In genomic region chr18:4453712-4454547, GRCh38 we compare ENCODE assay signal across 11 cellular contexts. TPM values are rescaled to one million over a fixed set of nuclear protein-coding genes. Genes with fewer than 3 reads are reported as not detected.
DNase-seq lines count a peak whose midpoint lies in the region; ATAC-seq, FAIRE-seq and TF ChIP-seq lines count a peak whose summit lies in the region.
"Had no signal": no experiment of that assay in that cellular context is flagged by ENCODE, and none has a peak within 500 bp of the region (broad histone marks: within the 10 kb centered on the region; RNA-seq: fewer than 3 reads in every experiment).

No MANE protein-coding gene starts in this region.

- TF ChIP-seq CTCF in GM12878 (IDR thresholded peaks at IDR 0.05 in 2 of 3, conservative IDR thresholded peaks at IDR 0.05 in 1 of 3; ENCODE audit: control insufficient read depth in 2 of 3, extremely low read depth in 1 of 3, insufficient read depth in 1 of 3, low read depth in 3 of 3, low read length in 3 of 3) (no peak), lung (IDR thresholded peaks at IDR 0.05; ENCODE audit: control extremely low read depth, extremely low read depth) (no peak), tibial nerve (IDR thresholded peaks at IDR 0.05) (no peak)

- TF ChIP-seq EP300 in GM12878 (IDR thresholded peaks at IDR 0.05; ENCODE audit: borderline replicate concordance in 1 of 2, control insufficient read depth in 1 of 2, low read depth in 2 of 2, low read length in 2 of 2) (no peak), tibial nerve (IDR thresholded peaks at IDR 0.05) (no peak)

- TF ChIP-seq RAD21 in GM12878 (IDR thresholded peaks at IDR 0.05; ENCODE audit: insufficient read depth, low read depth, low read length): no peak

- no peak overlapping the region for H3K4me2 ChIP-seq in GM12878 (ENCODE audit: control insufficient read depth, insufficient read depth)

- H3K36me3 ChIP-seq in GM12878 (ENCODE audit: control insufficient read depth in 2 of 2, insufficient read depth in 2 of 2, low read length in 1 of 2): no peaks in the 10 kb centered on the region
- no peaks in the 10 kb centered on the region for H3K36me3 ChIP-seq in lung (ENCODE audit: control insufficient read depth in 2 of 2, insufficient read depth in 2 of 2, low read length in 2 of 2)
- no peaks in the 10 kb centered on the region for H3K36me3 ChIP-seq in tibial nerve

- H3K27ac ChIP-seq in GM12878 (ENCODE audit: control insufficient read depth, insufficient read depth) (no peak overlapping the region), lung (ENCODE audit: low read depth in 1 of 2, low read length in 1 of 2) (no peak overlapping the region), tibial nerve (no peak overlapping the region)

- POLR2A ChIA-PET in activated CD4-positive, alpha-beta memory T cell treated with anti-CD3 and anti-CD28 coated beads, Interleukin-2, amount 10 ng/mL, durations not matched to agents 7 days and 5 days (lab: Charles Lee): no interaction called here
- POLR2A ChIA-PET in activated CD4-positive, alpha-beta memory T cell treated with anti-CD3 and anti-CD28 coated beads for 36 hours (lab: Charles Lee): no interaction called here
- POLR2A ChIA-PET in GM12878 (lab: Charles Lee): interaction anchor here (1.3 kb wide), 1 partner anchor 202 kb away, joined by 5 read pairs; no protein-coding TSS in a partner anchor

- BruUV-seq in GM12878 (replicated peaks; lab: Mats Ljungman, UMichigan): TSS peak; percentile 93

- SMC1A ChIA-PET in GM12878 (lab: Charles Lee; ENCODE audit: uncharacterized antibody, unreplicated experiment): interaction anchor here (0.6 to 5.6 kb wide), 9 partner anchors 11 to 990 kb away, joined by 3 to 33 read pairs (median 4); no protein-coding TSS in a partner anchor

- no peaks in the 10 kb centered on the region for H3K79me2 ChIP-seq in GM12878 (ENCODE audit: control insufficient read depth, insufficient read depth, low read length)

- no peak for FAIRE-seq in GM12878 (lab: Jason Lieb, UNC)

- TF ChIP-seq POLR2A in GM12878 (IDR thresholded peaks at IDR 0.05; ENCODE audit: low read depth, low read length) (no peak), tibial nerve (IDR thresholded peaks at IDR 0.05) (no peak)

- ATAC-seq in GM12878 (peak; percentile 4), lung (ENCODE audit: insufficient read depth, low FRiP score) (no peak), HG03095 (IDR thresholded peaks at IDR 0.05; ENCODE audit: unreplicated experiment) (no peak), GM18867 (IDR thresholded peaks at IDR 0.05; ENCODE audit: unreplicated experiment) (no peak)

- no peak overlapping the region for H3K4me3 ChIP-seq in GM12878
- H3K4me3 ChIP-seq in lung: peak overlapping the region; percentile 44
- peak overlapping the region in 3 of 4 donors; percentile 16 to 54 (median 28) for H3K4me3 ChIP-seq in tibial nerve

- H3K4me1 Mint-ChIP-seq in activated CD4-positive, alpha-beta memory T cell treated with anti-CD3 and anti-CD28 coated beads, Interleukin-2, amount 10 ng/mL, durations not matched to agents 7 days and 5 days: peaks cover 4% of the 10 kb centered on the region
- H3K4me1 Mint-ChIP-seq in activated CD4-positive, alpha-beta memory T cell treated with anti-CD3 and anti-CD28 coated beads for 36 hours (ENCODE audit: low read depth): peaks cover 2% of the 10 kb centered on the region

- H3K4me3 Mint-ChIP-seq in activated CD4-positive, alpha-beta memory T cell treated with anti-CD3 and anti-CD28 coated beads, Interleukin-2, amount 10 ng/mL, durations not matched to agents 7 days and 5 days: peak overlapping the region; percentile 51
- H3K4me3 Mint-ChIP-seq in activated CD4-positive, alpha-beta memory T cell treated with anti-CD3 and anti-CD28 coated beads for 36 hours: no peak overlapping the region

- RAD21 ChIA-PET in GM12878 (lab: Charles Lee; ENCODE audit: unreplicated experiment): interaction anchor here (0.8 to 6.2 kb wide), 9 partner anchors 18 to 683 kb away, joined by 3 to 39 read pairs (median 4); no protein-coding TSS in a partner anchor

- no peaks in the 10 kb centered on the region; a peak in 1 of 4 replicates for H3K27me3 ChIP-seq in GM12878 (replicated peaks in 1 of 2; ENCODE audit: control insufficient read depth in 2 of 2, insufficient read depth in 2 of 2, low read length in 1 of 2)
- H3K27me3 ChIP-seq in lung (ENCODE audit: control insufficient read depth, insufficient read depth): peaks cover 12% of the 10 kb centered on the region
- H3K27me3 ChIP-seq in tibial nerve: peaks cover 0 to 50% of the 10 kb centered on the region in 2 donors

- peaks cover 3% of the 10 kb centered on the region for H3K9me3 Mint-ChIP-seq in activated CD4-positive, alpha-beta memory T cell treated with anti-CD3 and anti-CD28 coated beads, Interleukin-2, amount 10 ng/mL, durations not matched to agents 7 days and 5 days
- peaks cover 8% of the 10 kb centered on the region for H3K9me3 Mint-ChIP-seq in activated CD4-positive, alpha-beta memory T cell treated with anti-CD3 and anti-CD28 coated beads for 36 hours

- peaks cover 21% of the 10 kb centered on the region for H3K27me3 Mint-ChIP-seq in activated CD4-positive, alpha-beta memory T cell treated with anti-CD3 and anti-CD28 coated beads, Interleukin-2, amount 10 ng/mL, durations not matched to agents 7 days and 5 days
- peaks cover 20% of the 10 kb centered on the region for H3K27me3 Mint-ChIP-seq in activated CD4-positive, alpha-beta memory T cell treated with anti-CD3 and anti-CD28 coated beads for 36 hours

- H3K9me3 ChIP-seq in GM12878 (replicated peaks; ENCODE audit: control insufficient read depth, insufficient read depth, low read length) (no peaks in the 10 kb centered on the region; the same call in 2 of the 3 replicates), lung (ENCODE audit: control insufficient read depth in 2 of 2, insufficient read depth in 1 of 2, low read length in 1 of 2) (no peaks in the 10 kb centered on the region), tibial nerve (no peaks in the 10 kb centered on the region)

- no peaks in the 10 kb centered on the region for H4K20me1 ChIP-seq in GM12878 (ENCODE audit: control insufficient read depth, insufficient read depth)

- DNase-seq in activated CD4-positive, alpha-beta memory T cell treated with anti-CD3 and anti-CD28 coated beads, Interleukin-2, amount 10 ng/mL, durations not matched to agents 7 days and 5 days: no peak
- DNase-seq in activated CD4-positive, alpha-beta memory T cell treated with anti-CD3 and anti-CD28 coated beads for 36 hours: no peak
- no peak for DNase-seq in GM12878 (ENCODE audit: low read depth, low spot score)
- no peak for DNase-seq in lung (ENCODE audit: low spot score)
- DNase-seq in tibial nerve (ENCODE audit: low spot score in 2 of 2): no peak
- no peak for DNase-seq in NCI-H2029 treated with DMSO at 0.1 percent for 48 hours (lab: John Stamatoyannopoulos, UW)
- DNase-seq: NCI-H1092, T-helper 1 cell had no signal

- intact Hi-C loops in activated CD4-positive, alpha-beta memory T cell treated with anti-CD3 and anti-CD28 coated beads for 36 hours (cut with micrococcal nuclease): no loop called here
- intact Hi-C loops in GM12878 (cut with micrococcal nuclease; ENCODE audit: unreplicated experiment): loop anchor here (5.0 to 10.0 kb wide), 5 partner anchors 62 to 571 kb away; no protein-coding TSS in a partner anchor

- H2AFZ ChIP-seq in GM12878 (ENCODE audit: control insufficient read depth, low read depth, low read length): no peak overlapping the region

- 54% methylated on average over 49 of the region's 51 CpGs for WGBS in GM12878 (ENCODE audit: insufficient coverage, insufficient replicate concordance, low lambda C conversion rate, missing lambda C conversion rate)
- 3% methylated on average over 47 to 51 of the region's 51 CpGs for WGBS in lung, 2 donors
- WGBS in tibial nerve, 2 donors: 0 to 5% methylated on average over 34 to 42 of the region's 51 CpGs

- no peak overlapping the region for H3K27ac Mint-ChIP-seq in activated CD4-positive, alpha-beta memory T cell treated with anti-CD3 and anti-CD28 coated beads, Interleukin-2, amount 10 ng/mL, durations not matched to agents 7 days and 5 days
- H3K27ac Mint-ChIP-seq in activated CD4-positive, alpha-beta memory T cell treated with anti-CD3 and anti-CD28 coated beads for 36 hours: no peak overlapping the region
- H3K27ac Mint-ChIP-seq: activated naive CD4-positive, alpha-beta T cell treated with anti-CD3 and anti-CD28 coated beads, Interleukin-2, amount 50 U/mL, for 72 hours had no signal

- in situ Hi-C loops in GM12878 (cut with MboI): no loop called here

- peaks cover 8% of the 10 kb centered on the region for H3K36me3 Mint-ChIP-seq in activated CD4-positive, alpha-beta memory T cell treated with anti-CD3 and anti-CD28 coated beads, Interleukin-2, amount 10 ng/mL, durations not matched to agents 7 days and 5 days (ENCODE audit: low read depth)
- peaks cover 5% of the 10 kb centered on the region for H3K36me3 Mint-ChIP-seq in activated CD4-positive, alpha-beta memory T cell treated with anti-CD3 and anti-CD28 coated beads for 36 hours

- H3K4me1 ChIP-seq in GM12878 (ENCODE audit: control insufficient read depth, insufficient read depth, low read length) (no peaks in the 10 kb centered on the region), lung (ENCODE audit: control insufficient read depth in 2 of 2, insufficient read depth in 2 of 2, low read length in 2 of 2) (peaks cover 0 to 9% of the 10 kb centered on the region in 2 donors), tibial nerve (peaks cover 0 to 23% (median 0%) of the 10 kb centered on the region in 4 donors)

- CTCF ChIA-PET in activated CD4-positive, alpha-beta memory T cell treated with anti-CD3 and anti-CD28 coated beads, Interleukin-2, amount 10 ng/mL, durations not matched to agents 7 days and 5 days (lab: Charles Lee): no interaction called here
- CTCF ChIA-PET in activated CD4-positive, alpha-beta memory T cell treated with anti-CD3 and anti-CD28 coated beads for 36 hours (lab: Charles Lee): no interaction called here
- CTCF ChIA-PET in GM12878 (lab: Yijun Ruan, JAX): interaction anchor here (0.6 to 1.8 kb wide), 4 partner anchors 10 to 603 kb away, joined by 3 to 4 read pairs (median 4); no protein-coding TSS in a partner anchor

- no peak overlapping the region for H3K9ac ChIP-seq in GM12878 (ENCODE audit: control insufficient read depth, insufficient read depth, low read length)

RNA-seq across cellular contexts. Expression of gene DLGAP1, which starts 1.2 kb away (rescaled TPM):
- 1 to 10 TPM in 1 of 2 experiments, under 1 TPM in 1; 0.53 to 1.5 TPM for total RNA-seq in activated CD4-positive, alpha-beta memory T cell treated with anti-CD3 and anti-CD28 coated beads, Interleukin-2, amount 10 ng/mL, durations not matched to agents 7 days and 5 days
- 1 to 10 TPM in 1 of 2 experiments, under 1 TPM in 1; 0.45 to 1.0 TPM for total RNA-seq in activated CD4-positive, alpha-beta memory T cell treated with anti-CD3 and anti-CD28 coated beads for 36 hours
- total RNA-seq in GM12878 (2013; cell fraction: nucleolus; rRNA removed): 774 and 822 TPM in 2 replicates
- 2.0 and 2.6 TPM in 2 replicates for total RNA-seq in GM12878 (2014; rRNA removed)
- total RNA-seq in GM12878 (2014; rRNA removed; fragmentation: Illumina TruSeq; extraction: Trizol): 3.5 and 4.0 TPM in 2 replicates
- total RNA-seq in GM12878 (2021): 4.1 and 4.8 TPM in 2 replicates
- polyA plus RNA-seq in GM12878 (2011; ENCODE audit: low read depth): 0.13 TPM
- polyA plus RNA-seq in GM12878 (2011; rRNA removed): 27.6 and 38.4 TPM in 2 replicates
- polyA plus RNA-seq in GM12878 (2011; cell fraction: cytosol; rRNA removed): 16.9 and 20.1 TPM in 2 replicates
- polyA plus RNA-seq in GM12878 (2011; cell fraction: nucleus; rRNA removed): 107 and 133 TPM in 2 replicates
- polyA plus RNA-seq in GM12878 (2012): 0.74 and 1.1 TPM in 2 replicates
- 1.1 and 1.9 TPM in 2 replicates for polyA plus RNA-seq in GM12878 (2014; fragmentation: Illumina TruSeq; extraction: Trizol)
- polyA plus RNA-seq in GM12878 (2014; fragmentation: Nextera tagmentation; extraction: Ambion mirVana): under 1 TPM; 0.23 to 0.60 TPM
- 1.4 TPM in 2 replicates for polyA plus RNA-seq in GM12878 (2014; rRNA removed)
- 1 to 10 TPM; 1.9 to 3.3 TPM for polyA plus RNA-seq in GM12878 (2016; fragmentation: Nextera tagmentation; extraction: Ambion mirVana)
- 234 and 289 TPM in 2 replicates for polyA minus RNA-seq in GM12878 (2011; rRNA and poly(A)+ RNA removed)
- polyA minus RNA-seq in GM12878 (2011; cell fraction: cytosol; rRNA and poly(A)+ RNA removed): 15.5 and 16.6 TPM in 2 replicates
- polyA minus RNA-seq in GM12878 (2011; cell fraction: nucleus; rRNA and poly(A)+ RNA removed): 461 and 778 TPM in 2 replicates
- 10 to 100 TPM in 1 of 2 donors, 1 to 10 TPM in 1; 5.2 to 11.8 TPM for total RNA-seq in lung
- under 1 TPM; 0.54 to 0.98 TPM for polyA plus RNA-seq in lung
- total RNA-seq in tibial nerve: 10 to 100 TPM in 1 of 4 donors, 1 to 10 TPM in 3; 1.5 to 18.3 (median 2.5) TPM
- total RNA-seq: activated naive CD4-positive, alpha-beta T cell treated with anti-CD3 and anti-CD28 coated beads, Interleukin-2, amount 50 U/mL, for 72 hours had no signal
